8 cellular contexts compared by ENCODE assay signal in the genomic region with DNA sequence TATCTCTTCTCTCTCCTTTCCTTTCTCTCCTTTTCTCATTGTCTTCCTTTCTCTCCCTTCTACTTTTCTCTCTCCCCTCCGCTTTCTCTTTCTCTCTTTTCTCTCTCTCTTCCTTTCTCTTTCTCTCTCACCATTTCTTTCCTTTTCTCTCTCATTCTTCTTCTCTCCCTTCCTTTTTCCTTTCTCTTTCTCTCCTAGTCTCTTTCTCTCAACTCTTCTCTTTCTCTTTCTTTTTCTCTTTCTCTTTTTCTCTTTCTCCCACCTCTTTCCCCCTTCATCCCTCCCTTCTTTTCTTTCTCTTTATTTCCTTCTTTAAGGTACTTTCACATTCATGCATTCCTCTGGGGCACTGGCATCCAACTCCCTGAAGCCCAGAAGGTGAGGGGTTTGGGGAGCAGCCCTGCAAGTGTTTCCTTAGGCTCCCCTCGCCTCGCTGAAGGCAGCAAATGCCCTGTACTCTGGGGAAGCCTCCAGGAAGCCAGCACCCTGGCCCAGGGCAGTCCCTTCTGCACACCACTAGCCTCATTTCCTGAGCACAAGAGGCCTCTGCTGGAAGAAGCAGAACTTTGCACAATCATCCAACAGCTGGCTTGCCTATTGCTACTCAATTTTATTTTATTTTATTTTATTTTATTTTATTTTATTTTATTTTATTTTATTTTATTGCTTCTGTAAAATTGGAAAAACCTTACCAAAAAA.
DNase-seq lines count a peak whose midpoint lies in the region; ATAC-seq lines count a peak whose summit lies in the region.

No MANE protein-coding gene starts in this region.

- peak overlapping the region; percentile 82 for H3K4me3 Mint-ChIP-seq in activated T-helper 17 cell treated with anti-CD3 and anti-CD28 coated beads, Interleukin-2, amount 50 U/mL, for 72 hours

- ATAC-seq in GM18517 (IDR thresholded peaks at IDR 0.05; ENCODE audit: unreplicated experiment) (peak; percentile 85), HG02884 (IDR thresholded peaks at IDR 0.05; ENCODE audit: unreplicated experiment) (peak; percentile 88)
- peak; percentile 73 for ATAC-seq in activated T-helper 17 cell treated with anti-CD3 and anti-CD28 coated beads, Interleukin-2, amount 50 U/mL, for 72 hours (replicated peaks)

- peak overlapping the region; percentile 84 for H3K27ac Mint-ChIP-seq in activated T-helper 17 cell treated with anti-CD3 and anti-CD28 coated beads, Interleukin-2, amount 50 U/mL, for 72 hours

- in situ Hi-C loops in ACHN (cut with HindIII; ENCODE audit: low pct_ligation_motif_present, low pct_unique_long_range_greater_than_20kb, low sequenced_read_pairs) = no loop called here

- intact Hi-C loops in head of caudate nucleus (cut with DNase I) = loop anchor here (10.0 kb wide), 1 partner anchor 469 kb away; the partner anchor contains the start of gene BDH2

- DNase-seq in ACHN (peak; percentile 75), NOMO-1 treated with dmso at 0.1 percent for 144 hours (lab: John Stamatoyannopoulos, UW; ENCODE audit: unreplicated experiment) (peak; percentile 72), head of caudate nucleus (peak in 26 of 42 donors; percentile 14 to 59 (median 35)), NCI-H2171 treated with DMSO at 0.1 percent for 48 hours (lab: John Stamatoyannopoulos, UW) (no peak)
- DNase-seq in stimulated activated CD4-positive, alpha-beta T cell treated with anti-CD3 and anti-CD28 coated beads, Interleukin-4, amount 100 ng/mL, for 24 hours = peak; percentile 68

- no peaks in the 10 kb centered on the region for H3K36me3 Mint-ChIP-seq in activated T-helper 17 cell treated with anti-CD3 and anti-CD28 coated beads, Interleukin-2, amount 50 U/mL, for 72 hours (ENCODE audit: low read depth)

- H3K27me3 Mint-ChIP-seq in activated T-helper 17 cell treated with anti-CD3 and anti-CD28 coated beads, Interleukin-2, amount 50 U/mL, for 72 hours = no peaks in the 10 kb centered on the region

- no peaks in the 10 kb centered on the region for H3K9me3 Mint-ChIP-seq in activated T-helper 17 cell treated with anti-CD3 and anti-CD28 coated beads, Interleukin-2, amount 50 U/mL, for 72 hours

- peaks cover 47% of the 10 kb centered on the region for H3K4me1 Mint-ChIP-seq in activated T-helper 17 cell treated with anti-CD3 and anti-CD28 coated beads, Interleukin-2, amount 50 U/mL, for 72 hours
